ENCODE assay signal across 14 cellular contexts in the genomic region with DNA sequence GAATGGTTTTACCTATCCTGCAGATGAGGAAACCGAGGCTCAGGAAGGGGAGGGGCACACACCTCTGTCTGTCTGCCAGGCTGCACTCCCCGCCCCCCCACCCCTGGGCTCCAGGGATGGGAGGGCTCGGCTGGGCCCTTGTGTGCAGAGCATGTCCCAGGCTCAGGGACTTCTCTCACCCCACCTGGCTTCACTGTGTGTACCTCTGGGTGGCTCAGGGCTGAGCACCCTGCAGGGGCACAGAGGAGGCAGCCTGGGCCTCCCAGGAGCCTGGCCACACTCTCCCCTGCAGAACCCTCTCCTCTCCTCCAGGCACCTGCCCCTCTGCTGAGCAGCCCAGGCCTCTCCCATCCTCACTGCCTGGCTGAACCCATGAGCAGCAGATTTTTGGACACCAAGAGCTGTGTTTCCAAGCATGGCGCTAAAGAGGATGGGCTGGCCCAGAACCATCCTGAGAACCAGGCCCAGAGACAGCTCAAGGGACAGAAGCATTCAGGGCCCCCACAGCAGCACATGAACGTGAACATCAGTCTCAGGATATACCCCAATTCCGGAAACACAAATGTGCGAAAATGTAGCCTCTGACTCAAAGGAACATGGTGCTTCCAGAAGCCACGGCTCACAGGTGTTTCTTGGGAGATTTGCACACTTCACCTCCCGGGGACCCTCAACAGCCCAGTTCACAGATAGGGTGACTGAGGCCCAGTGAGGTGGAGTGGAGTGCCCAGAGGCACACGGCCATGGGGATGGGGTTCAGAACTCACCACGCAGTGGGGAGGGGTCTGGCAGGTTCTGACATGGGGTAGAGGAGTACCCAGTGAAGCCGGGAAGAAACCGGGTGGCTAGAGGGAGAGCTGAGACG. TPM values are rescaled to one million over a fixed set of nuclear protein-coding genes. Genes with fewer than 3 reads are reported as not detected.
"Had no signal": no experiment of that assay in that cellular context is flagged by ENCODE, and none has a peak within 500 bp of the region (broad histone marks: within the 10 kb centered on the region; RNA-seq: fewer than 3 reads in every experiment).

No MANE protein-coding gene starts in this region.

- H3K36me3 Mint-ChIP-seq: activated naive CD4-positive, alpha-beta T cell treated with anti-CD3 and anti-CD28 coated beads, Interleukin-2, amount 50 U/mL, for 72 hours; natural killer cell treated with Interleukin-12 subunit alpha and Interleukin-12 subunit beta and Interleukin-15 and Interleukin-18, amount 100 ng/mL, for 72 hours; WTC11 had no signal

- DNase-seq: activated CD4-positive, alpha-beta T cell treated with anti-CD3 and anti-CD28 coated beads, Interleukin-2, amount 10 ng/mL, durations not matched to agents 7 days and 5 days; activated effector memory CD4-positive, alpha-beta T cell treated with anti-CD3 and anti-CD28 coated beads, Interleukin-2, amount 50 U/mL, for 16 hours; activated T-cell treated with anti-CD3 and anti-CD28 coated beads, Interleukin-2, amount 50 U/mL, for 1 hour; heart left ventricle; left ventricle myocardium superior; stimulated activated CD4-positive, alpha-beta T cell treated with anti-CD3 and anti-CD28 coated beads, Interleukin-15, amount 100 ng/mL, for 24 hours; stimulated activated CD4-positive, alpha-beta T cell treated with anti-CD3 and anti-CD28 coated beads, Interleukin-4, amount 100 ng/mL, for 4 hours; T-helper 17 cell had no signal

- H3K9me3 Mint-ChIP-seq: activated CD4-positive, alpha-beta T cell treated with anti-CD3 and anti-CD28 coated beads, Interleukin-2, amount 10 ng/mL, durations not matched to agents 7 days and 5 days; activated naive CD4-positive, alpha-beta T cell treated with anti-CD3 and anti-CD28 coated beads, Interleukin-2, amount 50 U/mL, for 72 hours; natural killer cell treated with Interleukin-12 subunit alpha and Interleukin-12 subunit beta and Interleukin-15 and Interleukin-18, amount 100 ng/mL, for 72 hours; WTC11 had no signal

- H3K4me3 ChIP-seq: heart left ventricle, ovary, tibial nerve had no signal

- H3K36me3 ChIP-seq: heart left ventricle, ovary, tibial nerve had no signal

- H3K27me3 Mint-ChIP-seq: activated CD4-positive, alpha-beta T cell treated with anti-CD3 and anti-CD28 coated beads, Interleukin-2, amount 10 ng/mL, durations not matched to agents 7 days and 5 days; natural killer cell treated with Interleukin-12 subunit alpha and Interleukin-12 subunit beta and Interleukin-15 and Interleukin-18, amount 100 ng/mL, for 72 hours had no signal

- ATAC-seq: T-helper 17 cell, WTC11 had no signal

- H3K9me3 ChIP-seq: heart left ventricle, ovary, tibial nerve had no signal

- H3K4me1 Mint-ChIP-seq: activated CD4-positive, alpha-beta T cell treated with anti-CD3 and anti-CD28 coated beads, Interleukin-2, amount 10 ng/mL, durations not matched to agents 7 days and 5 days had no signal

- H3K4me1 ChIP-seq: foreskin keratinocyte, heart left ventricle had no signal

- H3K27ac Mint-ChIP-seq: activated CD4-positive, alpha-beta T cell treated with anti-CD3 and anti-CD28 coated beads, Interleukin-2, amount 10 ng/mL, durations not matched to agents 7 days and 5 days; activated naive CD4-positive, alpha-beta T cell treated with anti-CD3 and anti-CD28 coated beads, Interleukin-2, amount 50 U/mL, for 72 hours; T-helper 17 cell; WTC11 had no signal

- H3K4me3 Mint-ChIP-seq: activated CD4-positive, alpha-beta T cell treated with anti-CD3 and anti-CD28 coated beads, Interleukin-2, amount 10 ng/mL, durations not matched to agents 7 days and 5 days; natural killer cell treated with Interleukin-12 subunit alpha and Interleukin-12 subunit beta and Interleukin-15 and Interleukin-18, amount 100 ng/mL, for 72 hours; T-helper 17 cell; WTC11 had no signal

- H3K27ac ChIP-seq: foreskin keratinocyte, heart left ventricle, ovary, tibial nerve had no signal

- H3K27me3 ChIP-seq: heart left ventricle, ovary, tibial nerve had no signal

RNA-seq across cellular contexts. Expression of a gene that starts 10.5 kb away (rescaled TPM):
- total RNA-seq: activated CD4-positive, alpha-beta T cell treated with anti-CD3 and anti-CD28 coated beads, Interleukin-2, amount 10 ng/mL, durations not matched to agents 7 days and 5 days; foreskin keratinocyte; T-helper 17 cell had no signal
